Comparison of ENCODE assay signal across 30 cellular contexts in the genomic region with DNA sequence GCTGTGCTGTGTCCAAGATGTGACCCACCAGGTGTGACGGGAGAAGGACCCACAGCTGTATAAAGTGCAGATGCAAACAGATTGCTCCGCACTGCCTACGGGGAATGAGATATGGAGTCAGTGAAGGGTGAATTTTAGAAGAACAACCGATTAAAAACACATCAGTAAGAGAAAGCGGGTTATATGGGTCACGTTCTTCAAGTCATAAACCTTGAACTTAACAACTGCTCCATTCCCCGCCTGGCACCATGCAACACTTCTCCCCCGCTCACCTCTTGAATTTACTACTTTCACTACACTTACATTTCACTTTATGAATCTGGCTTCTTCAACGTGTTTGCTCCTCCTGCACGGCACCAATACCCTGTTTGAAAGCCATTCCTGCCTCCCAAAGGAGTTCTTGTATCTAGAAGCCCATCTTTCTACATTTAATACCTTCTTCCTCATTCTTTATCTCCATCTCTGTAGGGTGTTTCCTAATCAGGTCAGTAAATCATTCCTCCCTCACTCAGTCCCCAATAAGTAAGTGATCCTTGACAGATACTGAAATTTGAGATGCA. TPM values are rescaled to one million over a fixed set of nuclear protein-coding genes. Genes with fewer than 3 reads are reported as not detected.
"Had no signal": no experiment of that assay in that cellular context is flagged by ENCODE, and none has a peak within 500 bp of the region (broad histone marks: within the 10 kb centered on the region; RNA-seq: fewer than 3 reads in every experiment).

No MANE protein-coding gene starts in this region.

- H3K4me1 Mint-ChIP-seq: naive B cell; stimulated activated naive B cell treated with anti-CD40 and anti-IgM and Interleukin-4, amounts not matched to agents 10 μg/mL and 1 μg/mL and 100 μg/mL, for 72 hours had no signal

- H3K36me3 Mint-ChIP-seq: mesothelial cell of epicardium; naive B cell; natural killer cell treated with Interleukin-12 subunit alpha and Interleukin-12 subunit beta and Interleukin-15 and Interleukin-18, amount 100 ng/mL, for 72 hours; stimulated activated naive B cell treated with anti-CD40 and anti-IgM and Interleukin-4, amounts not matched to agents 10 μg/mL and 1 μg/mL and 100 μg/mL, for 72 hours had no signal

- H3K27ac ChIP-seq: coronary artery, esophagus muscularis mucosa, foreskin keratinocyte, gastroesophageal sphincter, heart left ventricle, hepatocyte, left lung, ovary, right lobe of liver, thoracic aorta, tibial nerve, upper lobe of right lung, uterus had no signal

- H2AFZ ChIP-seq: hepatocyte had no signal

- H3K27me3 Mint-ChIP-seq: natural killer cell treated with Interleukin-12 subunit alpha and Interleukin-12 subunit beta and Interleukin-15 and Interleukin-18, amount 100 ng/mL, for 72 hours; stimulated activated naive CD8-positive, alpha-beta T cell treated with anti-CD3 and anti-CD28 coated beads, Interleukin-15, Interleukin-2, amounts not matched to agents 100 ng/mL and 50 ng/mL, for 24 hours had no signal

- H3K4me3 ChIP-seq: coronary artery, esophagus muscularis mucosa, gastroesophageal sphincter, heart left ventricle, hepatocyte, left lung, mucosa of descending colon, ovary, right lobe of liver, thoracic aorta, tibial nerve, upper lobe of right lung, uterus had no signal

- H3K9me3 Mint-ChIP-seq: mesothelial cell of epicardium had no signal

- H3K4me1 ChIP-seq: esophagus muscularis mucosa, foreskin keratinocyte, gastroesophageal sphincter, heart left ventricle, left lung, right lobe of liver, tibial nerve, upper lobe of right lung, uterus had no signal

- FAIRE-seq: endothelial cell of umbilical vein, kidney, small intestine had no signal

- H3K36me3 ChIP-seq: esophagus muscularis mucosa, gastroesophageal sphincter, heart left ventricle, left lung, ovary, right lobe of liver, thoracic aorta, tibial nerve, upper lobe of right lung, uterus had no signal

- H3K4me2 ChIP-seq: hepatocyte had no signal

- H3K4me3 Mint-ChIP-seq: mesothelial cell of epicardium; naive B cell; natural killer cell treated with Interleukin-12 subunit alpha and Interleukin-12 subunit beta and Interleukin-15 and Interleukin-18, amount 100 ng/mL, for 72 hours; stimulated activated naive B cell treated with anti-CD40 and anti-IgM and Interleukin-4, amounts not matched to agents 10 μg/mL and 1 μg/mL and 100 μg/mL, for 72 hours; stimulated activated naive CD8-positive, alpha-beta T cell treated with anti-CD3 and anti-CD28 coated beads, Interleukin-15, Interleukin-2, amounts not matched to agents 100 ng/mL and 50 ng/mL, for 24 hours had no signal

- H3K9me3 ChIP-seq: esophagus muscularis mucosa, gastroesophageal sphincter, heart left ventricle, left lung, mucosa of descending colon, ovary, right lobe of liver, thoracic aorta, tibial nerve, upper lobe of right lung, uterus had no signal

- H3K27me3 ChIP-seq: foreskin keratinocyte, hepatocyte, left lung, ovary, right lobe of liver, tibial nerve, upper lobe of right lung, uterus had no signal

- H3K27ac Mint-ChIP-seq: mesothelial cell of epicardium; naive B cell; natural killer cell treated with Interleukin-12 subunit alpha and Interleukin-12 subunit beta and Interleukin-15 and Interleukin-18, amount 100 ng/mL, for 72 hours; stimulated activated naive B cell treated with anti-CD40 and anti-IgM and Interleukin-4, amounts not matched to agents 10 μg/mL and 1 μg/mL and 100 μg/mL, for 72 hours; stimulated activated naive CD8-positive, alpha-beta T cell treated with anti-CD3 and anti-CD28 coated beads, Interleukin-15, Interleukin-2, amounts not matched to agents 100 ng/mL and 50 ng/mL, for 24 hours had no signal

- DNase-seq: dermis blood vessel endothelial cell; effector memory CD4-positive, alpha-beta T cell; foreskin keratinocyte; heart left ventricle; kidney; left lung; mesenchymal stem cell; mucosa of descending colon; naive B cell; nucleus accumbens; ovary; retina; right lobe of liver; small intestine; stimulated activated CD4-positive, alpha-beta T cell treated with anti-CD3 and anti-CD28 coated beads, Interleukin-15, amount 100 ng/mL, for 24 hours; stimulated activated CD4-positive, alpha-beta T cell treated with anti-CD3 and anti-CD28 coated beads, Interleukin-2, amount 100 ng/mL, for 48 hours; stimulated activated naive B cell treated with anti-CD40 and anti-IgM and Interleukin-4, amounts not matched to agents 10 μg/mL and 1 μg/mL and 100 μg/mL, for 72 hours; upper lobe of right lung; uterus had no signal

- ATAC-seq: foreskin keratinocyte; gastroesophageal sphincter; heart left ventricle; left lung; mucosa of descending colon; natural killer cell treated with Interleukin-12 subunit alpha and Interleukin-12 subunit beta and Interleukin-15 and Interleukin-18, amount 100 ng/mL, for 72 hours; right lobe of liver; stimulated activated naive B cell treated with anti-CD40 and anti-IgM and Interleukin-4, amounts not matched to agents 10 μg/mL and 1 μg/mL and 100 μg/mL, for 72 hours; upper lobe of right lung had no signal

RNA-seq across cellular contexts. Expression of a gene that starts 26.0 kb away (rescaled TPM):
- total RNA-seq: dermis blood vessel endothelial cell; endothelial cell of umbilical vein; esophagus muscularis mucosa; natural killer cell treated with Interleukin-12 subunit alpha and Interleukin-12 subunit beta and Interleukin-15 and Interleukin-18, amount 100 ng/mL, for 72 hours; pulmonary artery endothelial cell; tibial nerve had no signal
